In genomic region chr17:75756451-75757085, GRCh38 we compare ENCODE assay signal across 1 cellular context.
TF ChIP-seq lines count a peak whose summit lies in the region.

No MANE protein-coding gene starts in this region.

TF ChIP-seq in K562, 482 proteins besides CTCF, POLR2A, EP300 and RAD21:
- TF ChIP-seq LEF1 (IDR thresholded peaks at IDR 0.05) (no peak), ZNF592 (IDR thresholded peaks at IDR 0.05) (no peak), POLR2G (IDR thresholded peaks at IDR 0.05; ENCODE audit: low read depth, low read length) (peak; percentile 19; the same call in 1 of the 2 replicates)
